In genomic region chr20:44399446-44399845, GRCh38 we compare ENCODE assay signal across 1 cellular context.
TF ChIP-seq lines count a peak whose summit lies in the region.

No MANE protein-coding gene starts in this region.

TF ChIP-seq in HepG2, 621 proteins besides CTCF, POLR2A, EP300 and RAD21:
- TF ChIP-seq DPF2 (CRISPR knock-in tag; IDR thresholded peaks at IDR 0.05; ENCODE audit: borderline replicate concordance, low read depth) (0 out of 2 replicates have a peak, but pooled peaks have one; percentile 20), HDAC2 (CRISPR knock-in tag; IDR thresholded peaks at IDR 0.05) (0 out of 2 replicates have a peak, but pooled peaks have one; percentile 28), HNF4G (IDR thresholded peaks at IDR 0.05; ENCODE audit: borderline replicate concordance, low read depth, low read length) (no peak), HNF4G (CRISPR knock-in tag; IDR thresholded peaks at IDR 0.05; ENCODE audit: borderline replicate concordance, low read depth) (0 out of 2 replicates have a peak, but pooled peaks have one; percentile 10), SETDB1 (CRISPR knock-in tag; IDR thresholded peaks at IDR 0.05; ENCODE audit: borderline replicate concordance) (no peak), ZNF24 (IDR thresholded peaks at IDR 0.05) (peak; percentile 90)
